In the genomic region with DNA sequence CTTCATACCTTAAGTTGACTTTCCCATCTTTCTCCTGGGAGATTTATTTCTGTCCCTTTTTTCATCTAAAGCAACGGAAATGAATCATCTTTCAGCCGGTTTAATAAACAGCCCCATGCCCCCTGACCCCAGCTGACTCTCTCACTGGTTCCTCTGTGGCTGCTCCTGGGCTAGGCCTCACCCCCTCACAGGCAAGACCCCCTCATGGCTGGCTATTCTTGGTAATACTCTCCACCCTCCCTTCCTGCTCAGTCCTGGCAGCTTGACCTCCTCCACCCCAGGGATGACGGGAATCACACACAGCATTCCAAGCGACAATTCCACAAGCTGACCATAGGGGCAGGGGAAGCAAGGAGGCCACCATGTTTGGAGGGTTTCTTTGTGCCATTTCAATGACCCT, we compare ENCODE assay signal across 19 cellular contexts. TPM values are rescaled to one million over a fixed set of nuclear protein-coding genes. Genes with fewer than 3 reads are reported as not detected.
DNase-seq lines count a peak whose midpoint lies in the region; ATAC-seq and TF ChIP-seq lines count a peak whose summit lies in the region.
"Had no signal": no experiment of that assay in that cellular context is flagged by ENCODE, and none has a peak within 500 bp of the region (broad histone marks: within the 10 kb centered on the region; RNA-seq: fewer than 3 reads in every experiment).

No MANE protein-coding gene starts in this region.

- ATAC-seq in GM21529 (IDR thresholded peaks at IDR 0.05; ENCODE audit: unreplicated experiment) (no peak), GM19035 (IDR thresholded peaks at IDR 0.05; ENCODE audit: unreplicated experiment) (no peak)
- ATAC-seq: activated T-cell treated with anti-CD3 and anti-CD28 coated beads, Interleukin-2, amount 50 U/mL, for 72 hours; sciatic nerve; stimulated activated effector memory CD8-positive, alpha-beta T cell treated with anti-CD3 and anti-CD28 coated beads, Interleukin-12 subunit alpha, Interleukin-12 subunit beta, amount 100 ng/mL, for 72 hours had no signal

- no peak overlapping the region for H3K23ac ChIP-seq in mesenchymal stem cell (ENCODE audit: low read length in 2 of 2)

- H3K4me2 ChIP-seq in mesenchymal stem cell (ENCODE audit: low read length, poor library complexity, severe bottlenecking), result no peak overlapping the region

- TF ChIP-seq CTCF in esophagus muscularis mucosa (IDR thresholded peaks at IDR 0.05), result no peak

- no peak overlapping the region for H2BK15ac ChIP-seq in mesenchymal stem cell (ENCODE audit: low read depth, poor library complexity, severe bottlenecking)

- no peak overlapping the region for H4K91ac ChIP-seq in mesenchymal stem cell (ENCODE audit: low read length)

- no peak overlapping the region for H2BK5ac ChIP-seq in mesenchymal stem cell (ENCODE audit: low read depth, low read length, poor library complexity, severe bottlenecking)

- TF ChIP-seq POLR2A in esophagus muscularis mucosa (IDR thresholded peaks at IDR 0.05; ENCODE audit: low read depth), result no peak

- H3K4me1 ChIP-seq in mesenchymal stem cell (ENCODE audit: control insufficient read depth, insufficient read depth, low read depth, low read length) (peaks cover 22% of the 10 kb centered on the region), esophagus muscularis mucosa (peaks cover 10 to 19% (median 18%) of the 10 kb centered on the region in 4 donors)

- no peak overlapping the region for H2AK5ac ChIP-seq in mesenchymal stem cell (ENCODE audit: low read length, severe bottlenecking)

- H3K27ac ChIP-seq in mesenchymal stem cell (ENCODE audit: low read length, poor library complexity, severe bottlenecking), result peak overlapping the region; percentile 51
- H3K27ac ChIP-seq in esophagus muscularis mucosa (replicated peaks in 1 of 4), result no peak overlapping the region
- H3K27ac ChIP-seq: BLaER1 treated with 17β-estradiol and CSF1 and Interleukin-3, amounts not matched to agents 10 nM and 100 nM; RWPE1 had no signal

- TF ChIP-seq EP300 in esophagus muscularis mucosa (IDR thresholded peaks at IDR 0.05), result no peak

- intact Hi-C loops in esophagus muscularis mucosa (cut with DNase I), result no loop called here

- 12% methylated on average over 3 of the region's 4 CpGs for WGBS in mesenchymal stem cell
- 68% methylated on average over 4 of the region's 4 CpGs for WGBS in esophagus muscularis mucosa

- H2BK120ac ChIP-seq in mesenchymal stem cell (ENCODE audit: low read depth, low read length), result no peak overlapping the region

- peaks cover 2% of the 10 kb centered on the region for H3K79me1 ChIP-seq in mesenchymal stem cell (replicated peaks; ENCODE audit: low read length, poor library complexity, severe bottlenecking)

- peak overlapping the region; percentile 2 for H2AFZ ChIP-seq in mesenchymal stem cell (ENCODE audit: low read depth, low read length)

- in situ Hi-C loops in Caki2 (cut with HindIII; ENCODE audit: low pct_unique_long_range_greater_than_20kb, low sequenced_read_pairs), result no loop called here

- no peak overlapping the region for H3K9ac ChIP-seq in mesenchymal stem cell (ENCODE audit: low read length)
- H3K9ac ChIP-seq: BLaER1 treated with 17β-estradiol and CSF1 and Interleukin-3, amounts not matched to agents 10 nM and 100 nM had no signal

- H3K18ac ChIP-seq in mesenchymal stem cell (ENCODE audit: low read depth in 1 of 2, low read length in 2 of 2), result peak overlapping the region; percentile 4 to 46

- no peaks in the 10 kb centered on the region for H3K36me3 ChIP-seq in mesenchymal stem cell (ENCODE audit: control insufficient read depth in 1 of 2, insufficient read depth in 2 of 2, low read depth in 1 of 2, low read length in 2 of 2)
- no peaks in the 10 kb centered on the region for H3K36me3 ChIP-seq in esophagus muscularis mucosa
- H3K36me3 ChIP-seq: BLaER1 treated with 17β-estradiol and CSF1 and Interleukin-3, amounts not matched to agents 10 nM and 100 nM had no signal

- H3K27me3 ChIP-seq in mesenchymal stem cell (ENCODE audit: control insufficient read depth in 1 of 2, insufficient read depth in 1 of 2, low read length in 2 of 2), result peaks cover 0 to 37% of the 10 kb centered on the region in 2 experiments
- H3K27me3 ChIP-seq in esophagus muscularis mucosa, result peaks cover 9 to 36% (median 18%) of the 10 kb centered on the region in 4 donors

- H2BK12ac ChIP-seq in mesenchymal stem cell (ENCODE audit: low read length in 2 of 2), result peak overlapping the region in 1 of 2 experiments; percentile 3

- H3K4me3 ChIP-seq in mesenchymal stem cell (ENCODE audit: insufficient read depth in 1 of 2, low read depth in 1 of 2, low read length in 2 of 2) (no peak overlapping the region), esophagus muscularis mucosa (no peak overlapping the region)
- H3K4me3 ChIP-seq: BLaER1 treated with 17β-estradiol and CSF1 and Interleukin-3, amounts not matched to agents 10 nM and 100 nM had no signal

- no peak overlapping the region for H3K14ac ChIP-seq in mesenchymal stem cell (ENCODE audit: low read length in 2 of 2)

- DNase-seq in Caki2 (ENCODE audit: low read depth) (peak; percentile 69), HuH-7 (ENCODE audit: low spot score) (peak; percentile 67), ecto neural progenitor cell (ENCODE audit: low spot score) (peak; percentile 69), mesenchymal stem cell (peak; percentile 80), amygdala (lab: John Stamatoyannopoulos, UW) (no peak), esophagus muscularis mucosa (ENCODE audit: extremely low spot score) (no peak)
- DNase-seq: activated CD4-positive, alpha-beta T cell treated with anti-CD3 and anti-CD28 coated beads, Interleukin-2, amount 50 U/mL, for 1 hour; activated T-cell treated with anti-CD3 and anti-CD28 coated beads, Interleukin-2, amount 50 U/mL, for 72 hours; kidney; naive B cell; NCI-H1694; NCI-H526 treated with DMSO at 0.1 percent for 48 hours; stimulated activated CD4-positive, alpha-beta T cell treated with anti-CD3 and anti-CD28 coated beads, Interleukin-4, amount 100 ng/mL, for 4 hours had no signal

- H4K8ac ChIP-seq in mesenchymal stem cell (ENCODE audit: low read length), result peak overlapping the region; percentile 78

- no peaks in the 10 kb centered on the region for H3K9me3 ChIP-seq in mesenchymal stem cell (ENCODE audit: control insufficient read depth, low read length)
- no peaks in the 10 kb centered on the region for H3K9me3 ChIP-seq in esophagus muscularis mucosa
- H3K9me3 ChIP-seq: BLaER1 treated with 17β-estradiol and CSF1 and Interleukin-3, amounts not matched to agents 10 nM and 100 nM had no signal

- H3K4ac ChIP-seq in mesenchymal stem cell (ENCODE audit: low read depth in 1 of 2, low read length in 2 of 2), result peak overlapping the region; percentile 15 to 37

RNA-seq across cellular contexts. Expression of a gene that starts 1.5 kb away (rescaled TPM):
- 15.5 and 21.6 TPM in 2 replicates for total RNA-seq in Caki2 (2014; rRNA removed; shearing (Covaris generic); ENCODE audit: low replicate concordance)
- 10.4 TPM for polyA plus RNA-seq in mesenchymal stem cell (2013, experiment 1 of 2)
- polyA plus RNA-seq in mesenchymal stem cell (2013, experiment 2 of 2), result 11.5 TPM
- 10 to 100 TPM; 10.5 to 19.1 (median 14.7) TPM for total RNA-seq in esophagus muscularis mucosa

RNA-seq across cellular contexts. Expression of a gene that starts 14.2 kb away (rescaled TPM):
- total RNA-seq in Caki2 (2014; rRNA removed; shearing (Covaris generic); ENCODE audit: low replicate concordance), result 5.3 and 23.9 TPM in 2 replicates
- polyA plus RNA-seq in mesenchymal stem cell (2013, experiment 1 of 2), result 12.5 TPM
- 12.6 TPM for polyA plus RNA-seq in mesenchymal stem cell (2013, experiment 2 of 2)
- total RNA-seq in esophagus muscularis mucosa, result 1 to 10 TPM; 5.0 to 7.0 (median 6.6) TPM

RNA-seq across cellular contexts. Expression of a gene that starts 50.6 kb away (rescaled TPM):
- total RNA-seq in Caki2 (2014; rRNA removed; shearing (Covaris generic); ENCODE audit: low replicate concordance), result 37.1 and 43.0 TPM in 2 replicates
- polyA plus RNA-seq in mesenchymal stem cell (2013, experiment 1 of 2), result 7.8 TPM
- 7.4 TPM for polyA plus RNA-seq in mesenchymal stem cell (2013, experiment 2 of 2)
- total RNA-seq in esophagus muscularis mucosa, result 10 to 100 TPM; 20.0 to 28.1 (median 22.9) TPM

Comparison
In these comparisons a context has a peak if more than half of its experiments do, and no peak if none do; other contexts are left out.
1. DNase-seq: peak in Caki2 (single experiment), HuH-7 (single experiment), ecto neural progenitor cell (single experiment) and mesenchymal stem cell (single experiment); none in amygdala (0 of 56) and esophagus muscularis mucosa (single experiment).